Comparison of ENCODE assay signal across 19 cellular contexts in the genomic region with DNA sequence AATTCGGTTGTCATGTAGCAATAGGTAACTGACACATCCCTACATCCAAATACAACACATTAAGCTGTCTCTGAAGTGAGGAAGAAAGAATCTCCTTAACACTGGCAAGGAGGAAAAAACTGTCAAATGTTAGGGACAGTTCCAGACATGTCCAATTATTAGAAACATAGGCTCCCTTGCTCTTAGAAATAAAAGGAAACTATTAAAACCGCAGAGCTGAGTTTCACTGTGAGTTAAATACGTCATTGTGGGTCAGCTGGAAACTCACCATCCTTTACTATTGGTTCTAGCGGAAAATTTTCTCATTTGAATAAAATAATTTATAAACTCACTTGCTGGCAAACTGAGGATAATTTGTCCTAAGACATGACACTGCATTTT.
"Had no signal": no experiment of that assay in that cellular context is flagged by ENCODE, and none has a peak within 500 bp of the region (broad histone marks: within the 10 kb centered on the region; RNA-seq: fewer than 3 reads in every experiment).

No MANE protein-coding gene starts in this region.

- H3K9me3 ChIP-seq: esophagus squamous epithelium, prostate gland, SJSA1, suprapubic skin had no signal

- H3K4me3 Mint-ChIP-seq: activated T-helper 17 cell treated with anti-CD3 and anti-CD28 coated beads, Interleukin-2, amount 50 U/mL, for 72 hours; naive thymus-derived CD4-positive, alpha-beta T cell; stimulated activated naive CD8-positive, alpha-beta T cell treated with anti-CD3 and anti-CD28 coated beads, Interleukin-15, Interleukin-2, amounts not matched to agents 100 ng/mL and 50 ng/mL, for 24 hours; type B pancreatic cell had no signal

- H3K27me3 Mint-ChIP-seq: type B pancreatic cell had no signal

- H3K27me3 ChIP-seq: dorsolateral prefrontal cortex, esophagus squamous epithelium, SJSA1, suprapubic skin had no signal

- ATAC-seq: activated CD4-positive, CD25-positive, alpha-beta regulatory T cell treated with anti-CD3 and anti-CD28 coated beads, Interleukin-2, amount 50 U/mL, for 24 hours; activated T-helper 17 cell treated with anti-CD3 and anti-CD28 coated beads, Interleukin-2, amount 50 U/mL, for 72 hours; naive thymus-derived CD4-positive, alpha-beta T cell had no signal

- H3K4me3 ChIP-seq: dorsolateral prefrontal cortex, esophagus squamous epithelium, lung, prostate gland, SJSA1, suprapubic skin had no signal

- H3K36me3 Mint-ChIP-seq: naive thymus-derived CD4-positive, alpha-beta T cell had no signal

- H3K27ac ChIP-seq: esophagus squamous epithelium, prostate gland, SJSA1, suprapubic skin had no signal

- H3K9me3 Mint-ChIP-seq: activated T-helper 17 cell treated with anti-CD3 and anti-CD28 coated beads, Interleukin-2, amount 50 U/mL, for 72 hours had no signal

- H3K4me1 ChIP-seq: esophagus squamous epithelium, prostate gland, suprapubic skin had no signal

- DNase-seq: activated CD4-positive, alpha-beta T cell treated with anti-CD3 and anti-CD28 coated beads, Interleukin-2, amount 50 U/mL, for 4 hours; activated naive CD4-positive, alpha-beta T cell treated with Interleukin-2 at 50 U/mL for 16 hours; anterior cingulate cortex; dorsolateral prefrontal cortex; esophagus squamous epithelium; head of caudate nucleus; naive thymus-derived CD4-positive, alpha-beta T cell; occipital lobe; right cardiac atrium; small intestine; T-helper 9 cell had no signal

- H3K4me1 Mint-ChIP-seq: activated T-helper 17 cell treated with anti-CD3 and anti-CD28 coated beads, Interleukin-2, amount 50 U/mL, for 72 hours; naive thymus-derived CD4-positive, alpha-beta T cell had no signal

- H3K27ac Mint-ChIP-seq: activated T-helper 17 cell treated with anti-CD3 and anti-CD28 coated beads, Interleukin-2, amount 50 U/mL, for 72 hours; naive thymus-derived CD4-positive, alpha-beta T cell; stimulated activated naive CD8-positive, alpha-beta T cell treated with anti-CD3 and anti-CD28 coated beads, Interleukin-15, Interleukin-2, amounts not matched to agents 100 ng/mL and 50 ng/mL, for 24 hours; type B pancreatic cell had no signal

- H3K36me3 ChIP-seq: esophagus squamous epithelium, prostate gland, suprapubic skin had no signal
